In the genomic region with DNA sequence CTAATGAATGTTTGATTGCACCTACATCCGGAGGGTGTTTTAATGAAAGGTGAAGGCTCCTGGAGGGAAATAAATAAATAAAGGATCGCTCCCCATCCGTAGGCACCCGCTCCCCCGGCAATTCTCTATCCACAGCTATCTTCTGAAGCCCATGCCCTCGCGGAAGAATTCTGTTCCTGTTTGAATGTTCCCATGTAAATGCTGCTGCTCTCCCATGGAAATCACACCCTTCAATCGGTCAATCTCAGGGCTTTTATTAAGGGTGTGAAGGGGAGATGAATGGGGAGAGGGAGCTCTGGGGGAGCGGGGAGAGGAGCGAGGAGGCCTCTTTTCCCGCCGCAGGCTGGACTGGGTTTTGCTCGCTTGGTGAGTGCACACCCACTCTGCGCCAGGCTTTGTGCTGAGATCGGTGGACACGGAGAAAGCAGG, we compare ENCODE assay signal across 9 cellular contexts. TPM values are rescaled to one million over a fixed set of nuclear protein-coding genes. Genes with fewer than 3 reads are reported as not detected.
A peak's percentile ranks its signal among the peaks of the same experiment; 100 is the strongest.
DNase-seq lines count a peak whose midpoint lies in the region; ATAC-seq and FAIRE-seq lines count a peak whose summit lies in the region.
"Had no signal": no experiment of that assay in that cellular context is flagged by ENCODE, and none has a peak within 500 bp of the region (broad histone marks: within the 10 kb centered on the region; RNA-seq: fewer than 3 reads in every experiment).

No MANE protein-coding gene starts in this region.

- H3K4me1 ChIP-seq in iPS DF 6.9 (ENCODE audit: control insufficient read depth, insufficient read depth, low read length), result 0 out of 2 replicates have a peak, but pooled peaks cover 1% of the 10 kb centered on the region
- H3K4me1 ChIP-seq in skeletal muscle tissue (ENCODE audit: control insufficient read depth in 3 of 3, insufficient read depth in 3 of 3, low read length in 3 of 3), result peaks cover 9 to 21% (median 18%) of the 10 kb centered on the region in 3 donors

- H3K27ac ChIP-seq in iPS DF 6.9 (ENCODE audit: low read length) (no peak overlapping the region), skeletal muscle tissue (ENCODE audit: low read depth, low read length) (no peak overlapping the region)

- no peak overlapping the region for H3K27ac Mint-ChIP-seq in activated CD8-positive, alpha-beta T cell treated with anti-CD3 and anti-CD28 coated beads, Interleukin-2, amount 10 ng/mL, durations not matched to agents 7 days and 5 days

- no peak for FAIRE-seq in urothelium cell line (lab: Jason Lieb, UNC)

- H3K27me3 Mint-ChIP-seq in activated CD8-positive, alpha-beta T cell treated with anti-CD3 and anti-CD28 coated beads, Interleukin-2, amount 10 ng/mL, durations not matched to agents 7 days and 5 days (ENCODE audit: low read depth), result peaks cover 42% of the 10 kb centered on the region

- H3K36me3 ChIP-seq in iPS DF 6.9 (ENCODE audit: control insufficient read depth, insufficient read depth, low read length), result no peaks in the 10 kb centered on the region
- no peaks in the 10 kb centered on the region for H3K36me3 ChIP-seq in skeletal muscle tissue (ENCODE audit: control insufficient read depth in 3 of 3, insufficient read depth in 3 of 3, low read length in 3 of 3)

- H3K36me3 Mint-ChIP-seq in activated CD8-positive, alpha-beta T cell treated with anti-CD3 and anti-CD28 coated beads, Interleukin-2, amount 10 ng/mL, durations not matched to agents 7 days and 5 days (ENCODE audit: low read depth), result no peaks in the 10 kb centered on the region

- H3K4me3 ChIP-seq in iPS DF 6.9 (ENCODE audit: low read length) (peak overlapping the region; percentile 52; the same call in 1 of the 2 replicates), skeletal muscle tissue (ENCODE audit: low read length in 3 of 3) (peak overlapping the region; percentile 69 to 71 (median 71))

- H3K9me3 ChIP-seq in iPS DF 6.9 (ENCODE audit: control insufficient read depth, insufficient read depth, low read length) (no peaks in the 10 kb centered on the region), skeletal muscle tissue (ENCODE audit: control insufficient read depth in 3 of 3, low read length in 3 of 3) (no peaks in the 10 kb centered on the region)

- H3K4me3 Mint-ChIP-seq in activated CD8-positive, alpha-beta T cell treated with anti-CD3 and anti-CD28 coated beads, Interleukin-2, amount 10 ng/mL, durations not matched to agents 7 days and 5 days, result peak overlapping the region; percentile 71

- WGBS in iPS DF 6.9 (ENCODE audit: insufficient coverage, insufficient read length), result no CpG with 5 or more reads among the region's 16 CpGs

- DNase-seq in NCI-H2227 (lab: John Stamatoyannopoulos, UW; ENCODE audit: unreplicated experiment), result peak; percentile 25
- DNase-seq in NCI-H2227 treated with DMSO at 0.1 percent for 48 hours (lab: John Stamatoyannopoulos, UW), result no peak
- DNase-seq in activated CD8-positive, alpha-beta T cell treated with anti-CD3 and anti-CD28 coated beads, Interleukin-2, amount 10 ng/mL, durations not matched to agents 7 days and 5 days, result no peak
- DNase-seq in iPS DF 6.9 (ENCODE audit: low read depth, low spot score), result no peak
- DNase-seq in NCI-H524 treated with DMSO at 0.1 percent for 48 hours (lab: John Stamatoyannopoulos, UW), result no peak
- no peak for DNase-seq in urothelium cell line (ENCODE audit: low spot score)
- DNase-seq: AML-193 had no signal

- H3K9me3 Mint-ChIP-seq in activated CD8-positive, alpha-beta T cell treated with anti-CD3 and anti-CD28 coated beads, Interleukin-2, amount 10 ng/mL, durations not matched to agents 7 days and 5 days (ENCODE audit: insufficient read depth), result no peaks in the 10 kb centered on the region

- peak overlapping the region in 1 of 3 donors; percentile 64 for H3K9ac ChIP-seq in skeletal muscle tissue (ENCODE audit: low read depth in 1 of 3, low read length in 3 of 3)

- no peak for ATAC-seq in activated CD8-positive, alpha-beta T cell treated with anti-CD3 and anti-CD28 coated beads, Interleukin-2, amount 10 ng/mL, durations not matched to agents 7 days and 5 days
- no peak for ATAC-seq in HG02885 (IDR thresholded peaks at IDR 0.05; ENCODE audit: poor library complexity, unreplicated experiment)

- POLR2A ChIA-PET in activated CD8-positive, alpha-beta T cell treated with anti-CD3 and anti-CD28 coated beads, Interleukin-2, amount 10 ng/mL, durations not matched to agents 7 days and 5 days (lab: Charles Lee), result interaction anchor here (0.6 to 1.2 kb wide), 3 partner anchors 9 to 206 kb away, joined by 3 to 4 read pairs (median 3); no protein-coding TSS in a partner anchor

- CTCF ChIA-PET in activated CD8-positive, alpha-beta T cell treated with anti-CD3 and anti-CD28 coated beads, Interleukin-2, amount 10 ng/mL, durations not matched to agents 7 days and 5 days (lab: Charles Lee), result interaction anchor here (0.6 to 5.7 kb wide), 16 partner anchors 11 to 1318 kb away, joined by 3 to 96 read pairs (median 6); a partner anchor contains a TSS

- H3K27me3 ChIP-seq in iPS DF 6.9 (ENCODE audit: control insufficient read depth, insufficient read depth, low read length) (peaks cover 10% of the 10 kb centered on the region; the same call in 1 of the 2 replicates), skeletal muscle tissue (ENCODE audit: control insufficient read depth in 3 of 3, insufficient read depth in 3 of 3, low read length in 3 of 3) (peaks cover 52 to 66% (median 63%) of the 10 kb centered on the region in 3 donors)

- H3K4me1 Mint-ChIP-seq in activated CD8-positive, alpha-beta T cell treated with anti-CD3 and anti-CD28 coated beads, Interleukin-2, amount 10 ng/mL, durations not matched to agents 7 days and 5 days (ENCODE audit: low read depth), result peaks cover 17% of the 10 kb centered on the region

RNA-seq across cellular contexts. Expression of a gene that starts 21.1 kb away (rescaled TPM):
- 1 to 10 TPM; 8.5 to 8.8 TPM for total RNA-seq in activated CD8-positive, alpha-beta T cell treated with anti-CD3 and anti-CD28 coated beads, Interleukin-2, amount 10 ng/mL, durations not matched to agents 7 days and 5 days
- 5.2 TPM for total RNA-seq in skeletal muscle tissue

RNA-seq across cellular contexts. Expression of a gene that starts 51.9 kb away (rescaled TPM):
- total RNA-seq in activated CD8-positive, alpha-beta T cell treated with anti-CD3 and anti-CD28 coated beads, Interleukin-2, amount 10 ng/mL, durations not matched to agents 7 days and 5 days, result 10 to 100 TPM; 46.9 to 47.8 TPM
- 5.2 TPM for total RNA-seq in skeletal muscle tissue
